In genomic region chr2:26907416-26907815, GRCh38 we compare ENCODE assay signal across 18 cellular contexts. TPM values are rescaled to one million over a fixed set of nuclear protein-coding genes. Genes with fewer than 3 reads are reported as not detected.
DNase-seq lines count a peak whose midpoint lies in the region; ATAC-seq, FAIRE-seq and TF ChIP-seq lines count a peak whose summit lies in the region.
"Had no signal": no experiment of that assay in that cellular context is flagged by ENCODE, and none has a peak within 500 bp of the region (broad histone marks: within the 10 kb centered on the region; RNA-seq: fewer than 3 reads in every experiment).

No MANE protein-coding gene starts in this region.

- H3K4me3 ChIP-seq in Karpas-422 (ENCODE audit: low read length) (no peak overlapping the region), small intestine (ENCODE audit: low read depth in 1 of 2, low read length in 2 of 2) (no peak overlapping the region)
- H3K4me3 ChIP-seq: GM12878 had no signal

- no peak overlapping the region for H3K27ac Mint-ChIP-seq in nephron progenitor cell
- no peak overlapping the region for H3K27ac Mint-ChIP-seq in activated naive CD4-positive, alpha-beta T cell treated with anti-CD3 and anti-CD28 coated beads, Interleukin-2, amount 50 U/mL, for 72 hours
- H3K27ac Mint-ChIP-seq: HFFc6 had no signal

- H3K9me3 Mint-ChIP-seq in nephron progenitor cell = peaks cover 16% of the 10 kb centered on the region
- H3K9me3 Mint-ChIP-seq in activated naive CD4-positive, alpha-beta T cell treated with anti-CD3 and anti-CD28 coated beads, Interleukin-2, amount 50 U/mL, for 72 hours = no peaks in the 10 kb centered on the region
- H3K9me3 Mint-ChIP-seq: CD4-positive, alpha-beta memory T cell; HFFc6 had no signal

- no peak for TF ChIP-seq CTCF in nephron progenitor cell (IDR thresholded peaks at IDR 0.05)

- DNase-seq in Karpas-422 = no peak
- DNase-seq in caudate nucleus (lab: John Stamatoyannopoulos, UW) = no peak
- DNase-seq in nephron progenitor cell = no peak
- DNase-seq in activated naive CD4-positive, alpha-beta T cell treated with anti-CD3 and anti-CD28 coated beads, Interleukin-2, amount 50 U/mL, for 72 hours (ENCODE audit: low spot score in 2 of 2) = no peak
- no peak for DNase-seq in urothelium cell line (ENCODE audit: low spot score)
- no peak for DNase-seq in small intestine
- DNase-seq: ACHN; BE2C; CD4-positive, alpha-beta memory T cell; DMS79; HCEC 1CT; HFFc6 had no signal

- no peak for ATAC-seq in activated naive CD4-positive, alpha-beta T cell treated with anti-CD3 and anti-CD28 coated beads, Interleukin-2, amount 50 U/mL, for 72 hours
- ATAC-seq: GM12878, HepG2 had no signal

- H2AFZ ChIP-seq in Karpas-422 (ENCODE audit: low read length) = peak overlapping the region; percentile 72

- H3K79me2 ChIP-seq in Karpas-422 (ENCODE audit: low read length) = no peaks in the 10 kb centered on the region

- H3K9me2 ChIP-seq in Karpas-422 (replicated peaks; ENCODE audit: insufficient read depth, low read length) = no peaks in the 10 kb centered on the region

- peak overlapping the region; percentile 43; the same call in 1 of the 2 replicates for H3K9ac ChIP-seq in Karpas-422 (ENCODE audit: low read length)

- WGBS in small intestine, 3 donors = 70 to 80% (median 78%) methylated on average over 7 of the region's 7 CpGs

- H3K36me3 Mint-ChIP-seq in nephron progenitor cell (ENCODE audit: low read depth) = peaks cover 19% of the 10 kb centered on the region
- no peaks in the 10 kb centered on the region for H3K36me3 Mint-ChIP-seq in activated naive CD4-positive, alpha-beta T cell treated with anti-CD3 and anti-CD28 coated beads, Interleukin-2, amount 50 U/mL, for 72 hours
- H3K36me3 Mint-ChIP-seq: CD4-positive, alpha-beta memory T cell had no signal

- H3K27me3 ChIP-seq in Karpas-422 (ENCODE audit: low read length) (no peaks in the 10 kb centered on the region), small intestine (ENCODE audit: control insufficient read depth in 2 of 2, insufficient read depth in 2 of 2, low read length in 2 of 2) (peaks cover 0 to 10% of the 10 kb centered on the region in 2 donors)
- H3K27me3 ChIP-seq: BE2C had no signal

- peak overlapping the region; percentile 3 for H3K4me3 Mint-ChIP-seq in nephron progenitor cell
- H3K4me3 Mint-ChIP-seq: CD4-positive, alpha-beta memory T cell; HFFc6 had no signal

- peak overlapping the region; percentile 93 for H3K27ac ChIP-seq in Karpas-422 (ENCODE audit: low read length)
- H3K27ac ChIP-seq in caudate nucleus (ENCODE audit: low read depth, low read length) = peak overlapping the region; percentile 32
- peak overlapping the region; percentile 79 for H3K27ac ChIP-seq in temporal lobe (ENCODE audit: low read depth, low read length)
- H3K27ac ChIP-seq in small intestine (ENCODE audit: low read depth in 1 of 2, low read length in 1 of 2) = no peak overlapping the region
- H3K27ac ChIP-seq: C4-2B had no signal

- H3K4me1 ChIP-seq in Karpas-422 (ENCODE audit: low read length) = peaks cover 70% of the 10 kb centered on the region
- H3K4me1 ChIP-seq in small intestine (ENCODE audit: control insufficient read depth in 2 of 2, insufficient read depth in 1 of 2, low read depth in 1 of 2, low read length in 1 of 2) = no peaks in the 10 kb centered on the region

- H3K4me2 ChIP-seq in Karpas-422 (ENCODE audit: low read depth, low read length, poor library complexity, severe bottlenecking) = peak overlapping the region; percentile 57

- peaks cover 6% of the 10 kb centered on the region for H3K27me3 Mint-ChIP-seq in nephron progenitor cell (ENCODE audit: low read depth, poor library complexity)

- FAIRE-seq in urothelium cell line (lab: Jason Lieb, UNC) (no peak), small intestine (lab: Jason Lieb, UNC) (no peak)
- FAIRE-seq: GM12878, GM18507, HepG2, HTR-8/SVneo had no signal

- no peaks in the 10 kb centered on the region for H4K20me1 ChIP-seq in Karpas-422 (ENCODE audit: insufficient read depth, low read depth, low read length)

- H3K9me3 ChIP-seq in Karpas-422 (ENCODE audit: low read length) (0 out of 2 replicates have a peak, but pooled peaks cover 3% of the 10 kb centered on the region), small intestine (ENCODE audit: control insufficient read depth, low read depth) (no peaks in the 10 kb centered on the region)
- H3K9me3 ChIP-seq: BE2C had no signal

- H3K4me1 Mint-ChIP-seq in nephron progenitor cell = peaks cover 14% of the 10 kb centered on the region
- H3K4me1 Mint-ChIP-seq: CD4-positive, alpha-beta memory T cell had no signal

- no peaks in the 10 kb centered on the region for H3K36me3 ChIP-seq in Karpas-422 (ENCODE audit: insufficient read depth, low read length)
- no peaks in the 10 kb centered on the region for H3K36me3 ChIP-seq in small intestine (ENCODE audit: control insufficient read depth in 2 of 2, insufficient read depth in 2 of 2, low read length in 2 of 2)

RNA-seq across cellular contexts. Expression of gene DPYSL5, which starts 59.5 kb away (rescaled TPM):
- not detected in 2 replicates for total RNA-seq in Karpas-422 (2014; rRNA removed; shearing (Covaris generic); ENCODE audit: low replicate concordance)
- 151 TPM for total RNA-seq in temporal lobe
- not detected for total RNA-seq in activated naive CD4-positive, alpha-beta T cell treated with anti-CD3 and anti-CD28 coated beads, Interleukin-2, amount 50 U/mL, for 72 hours
- 1 to 10 TPM in 1 of 3 donors, under 1 TPM in 1, not detected in 1; 0.27 to 1.2 TPM for polyA plus RNA-seq in small intestine
- total RNA-seq: CD4-positive, alpha-beta memory T cell; GM12878; HepG2; HFFc6 had no signal
- polyA plus RNA-seq: CD4-positive, alpha-beta memory T cell; GM12878 had no signal

Comparison
In these comparisons a context has a peak if more than half of its experiments do, and no peak if none do; other contexts are left out.
1. H3K27ac ChIP-seq: peak in Karpas-422 (single experiment), caudate nucleus (single experiment) and temporal lobe (single experiment); none in small intestine (0 of 2).
2. RNA of gene DPYSL5, which starts 59.5 kb away (total RNA-seq): 151 TPM in temporal lobe (single experiment); not detected in activated naive CD4-positive, alpha-beta T cell treated with anti-CD3 and anti-CD28 coated beads, Interleukin-2, amount 50 U/mL, for 72 hours and not detected in Karpas-422; every median in the first group is over 100 times any median in the second.